ENCODE assay signal across 9 cellular contexts in genomic region chr3:50323614-50324199, GRCh38. TPM values are rescaled to one million over a fixed set of nuclear protein-coding genes. Genes with fewer than 3 reads are reported as not detected.
DNase-seq lines count a peak whose midpoint lies in the region; ATAC-seq and TF ChIP-seq lines count a peak whose summit lies in the region.
"Had no signal": no experiment of that assay in that cellular context is flagged by ENCODE, and none has a peak within 500 bp of the region (broad histone marks: within the 10 kb centered on the region; RNA-seq: fewer than 3 reads in every experiment).

No MANE protein-coding gene starts in this region.

- peak overlapping the region; percentile 12 to 97 (median 95) for H3K27ac ChIP-seq in gastroesophageal sphincter

- TF ChIP-seq POLR2A in gastroesophageal sphincter (IDR thresholded peaks at IDR 0.05): no peak

- no peak for TF ChIP-seq EP300 in gastroesophageal sphincter (IDR thresholded peaks at IDR 0.05)

- H3K9me3 Mint-ChIP-seq in activated naive CD8-positive, alpha-beta T cell treated with anti-CD3 and anti-CD28 coated beads, Interleukin-2, amount 10 ng/mL, durations not matched to agents 7 days and 5 days: no peaks in the 10 kb centered on the region
- no peaks in the 10 kb centered on the region for H3K9me3 Mint-ChIP-seq in activated naive CD8-positive, alpha-beta T cell treated with anti-CD3 and anti-CD28 coated beads for 36 hours
- no peaks in the 10 kb centered on the region for H3K9me3 Mint-ChIP-seq in neural crest cell
- H3K9me3 Mint-ChIP-seq in stimulated activated naive CD8-positive, alpha-beta T cell treated with anti-CD3 and anti-CD28 coated beads, Interleukin-15, amount 100 ng/mL, for 72 hours: no peaks in the 10 kb centered on the region
- H3K9me3 Mint-ChIP-seq: activated T-helper 1 cell treated with anti-CD3 and anti-CD28 coated beads, Interleukin-12 subunit alpha, Interleukin-12 subunit beta, Interleukin-2, Interleukin-4 antibody, amounts not matched to agents 30 ng/mL and 10 ng/mL and 1 ng/mL, durations not matched to agents 14 hours and 24 hours and 36 hours had no signal

- peak overlapping the region; percentile 60 for H3K27ac Mint-ChIP-seq in activated naive CD8-positive, alpha-beta T cell treated with anti-CD3 and anti-CD28 coated beads, Interleukin-2, amount 10 ng/mL, durations not matched to agents 7 days and 5 days
- no peak overlapping the region for H3K27ac Mint-ChIP-seq in activated naive CD8-positive, alpha-beta T cell treated with anti-CD3 and anti-CD28 coated beads for 36 hours
- no peak overlapping the region for H3K27ac Mint-ChIP-seq in neural crest cell (ENCODE audit: unreplicated experiment)
- peak overlapping the region in 1 of 2 donors; percentile 52 for H3K27ac Mint-ChIP-seq in stimulated activated naive CD8-positive, alpha-beta T cell treated with anti-CD3 and anti-CD28 coated beads, Interleukin-15, amount 100 ng/mL, for 72 hours

- POLR2A ChIA-PET in activated naive CD8-positive, alpha-beta T cell treated with anti-CD3 and anti-CD28 coated beads, Interleukin-2, amount 10 ng/mL, durations not matched to agents 7 days and 5 days (lab: Charles Lee): interaction anchor here (1.0 to 1.8 kb wide), 4 partner anchors 13 to 31 kb away, joined by 3 to 10 read pairs (median 5); partner anchors contain the start of genes HYAL3, IFRD2, NAA80 and RASSF1

- H3K27me3 ChIP-seq in gastroesophageal sphincter: no peaks in the 10 kb centered on the region

- H3K36me3 Mint-ChIP-seq in activated naive CD8-positive, alpha-beta T cell treated with anti-CD3 and anti-CD28 coated beads, Interleukin-2, amount 10 ng/mL, durations not matched to agents 7 days and 5 days: peaks cover 3% of the 10 kb centered on the region
- H3K36me3 Mint-ChIP-seq in activated naive CD8-positive, alpha-beta T cell treated with anti-CD3 and anti-CD28 coated beads for 36 hours: peaks cover 4% of the 10 kb centered on the region
- peaks cover 11% of the 10 kb centered on the region for H3K36me3 Mint-ChIP-seq in neural crest cell (ENCODE audit: low read depth)

- ATAC-seq in activated naive CD8-positive, alpha-beta T cell treated with anti-CD3 and anti-CD28 coated beads, Interleukin-2, amount 10 ng/mL, durations not matched to agents 7 days and 5 days (ENCODE audit: low read depth): no peak
- ATAC-seq in gastroesophageal sphincter: peak; percentile 14
- ATAC-seq in stimulated activated naive CD8-positive, alpha-beta T cell treated with anti-CD3 and anti-CD28 coated beads, Interleukin-15, amount 100 ng/mL, for 72 hours: no peak
- ATAC-seq in HG03457 (IDR thresholded peaks at IDR 0.05; ENCODE audit: unreplicated experiment): no peak

- TF ChIP-seq CTCF in gastroesophageal sphincter (IDR thresholded peaks at IDR 0.05) (peak in 2 of 4 experiments; percentile 13 to 19), neural crest cell (conservative IDR thresholded peaks at IDR 0.05) (no peak)

- H3K4me3 Mint-ChIP-seq in activated naive CD8-positive, alpha-beta T cell treated with anti-CD3 and anti-CD28 coated beads, Interleukin-2, amount 10 ng/mL, durations not matched to agents 7 days and 5 days: no peak overlapping the region
- no peak overlapping the region for H3K4me3 Mint-ChIP-seq in activated naive CD8-positive, alpha-beta T cell treated with anti-CD3 and anti-CD28 coated beads for 36 hours
- peak overlapping the region; percentile 94 for H3K4me3 Mint-ChIP-seq in neural crest cell
- no peak overlapping the region for H3K4me3 Mint-ChIP-seq in stimulated activated naive CD8-positive, alpha-beta T cell treated with anti-CD3 and anti-CD28 coated beads, Interleukin-15, amount 100 ng/mL, for 72 hours
- H3K4me3 Mint-ChIP-seq: activated T-helper 1 cell treated with anti-CD3 and anti-CD28 coated beads, Interleukin-12 subunit alpha, Interleukin-12 subunit beta, Interleukin-2, Interleukin-4 antibody, amounts not matched to agents 30 ng/mL and 10 ng/mL and 1 ng/mL, durations not matched to agents 14 hours and 24 hours and 36 hours had no signal

- no peaks in the 10 kb centered on the region for H3K9me3 ChIP-seq in gastroesophageal sphincter

- DNase-seq in activated naive CD8-positive, alpha-beta T cell treated with anti-CD3 and anti-CD28 coated beads, Interleukin-2, amount 10 ng/mL, durations not matched to agents 7 days and 5 days: no peak
- DNase-seq in activated naive CD8-positive, alpha-beta T cell treated with anti-CD3 and anti-CD28 coated beads for 36 hours: no peak
- DNase-seq in neural crest cell (ENCODE audit: low read depth, low spot score) (no peak), DMS79 (lab: John Stamatoyannopoulos, UW) (no peak)
- no peak for DNase-seq in stimulated activated naive CD8-positive, alpha-beta T cell treated with anti-CD3 and anti-CD28 coated beads, Interleukin-15, amount 100 ng/mL, for 72 hours
- DNase-seq in stimulated activated CD8-positive, alpha-beta memory T cell treated with anti-CD3 and anti-CD28 coated beads, Interleukin-4, amount 100 ng/mL, for 48 hours: no peak

- peaks cover 28% of the 10 kb centered on the region for H3K4me1 Mint-ChIP-seq in activated naive CD8-positive, alpha-beta T cell treated with anti-CD3 and anti-CD28 coated beads, Interleukin-2, amount 10 ng/mL, durations not matched to agents 7 days and 5 days
- H3K4me1 Mint-ChIP-seq in activated naive CD8-positive, alpha-beta T cell treated with anti-CD3 and anti-CD28 coated beads for 36 hours: peaks cover 40% of the 10 kb centered on the region
- H3K4me1 Mint-ChIP-seq in neural crest cell: peaks cover 58% of the 10 kb centered on the region
- H3K4me1 Mint-ChIP-seq in stimulated activated naive CD8-positive, alpha-beta T cell treated with anti-CD3 and anti-CD28 coated beads, Interleukin-15, amount 100 ng/mL, for 72 hours: peaks cover 70% of the 10 kb centered on the region

- H3K4me1 ChIP-seq in gastroesophageal sphincter: peaks cover 0 to 91% (median 47%) of the 10 kb centered on the region in 3 donors

- WGBS in gastroesophageal sphincter (ENCODE audit: low coverage in 1 of 2), 2 donors: no CpG with 5 or more reads among the region's 5 CpGs

- H3K27me3 Mint-ChIP-seq in activated naive CD8-positive, alpha-beta T cell treated with anti-CD3 and anti-CD28 coated beads, Interleukin-2, amount 10 ng/mL, durations not matched to agents 7 days and 5 days: no peaks in the 10 kb centered on the region
- H3K27me3 Mint-ChIP-seq in activated naive CD8-positive, alpha-beta T cell treated with anti-CD3 and anti-CD28 coated beads for 36 hours: no peaks in the 10 kb centered on the region
- no peaks in the 10 kb centered on the region for H3K27me3 Mint-ChIP-seq in neural crest cell (ENCODE audit: low read depth)
- H3K27me3 Mint-ChIP-seq in stimulated activated naive CD8-positive, alpha-beta T cell treated with anti-CD3 and anti-CD28 coated beads, Interleukin-15, amount 100 ng/mL, for 72 hours: no peaks in the 10 kb centered on the region

- peak overlapping the region in 1 of 2 donors; percentile 89 for H3K4me3 ChIP-seq in gastroesophageal sphincter

- H3K36me3 ChIP-seq in gastroesophageal sphincter: peaks cover 0 to 32% of the 10 kb centered on the region in 2 donors

RNA-seq across cellular contexts. Expression of gene HYAL2, which starts 1.2 kb away (rescaled TPM):
- 1 to 10 TPM; 4.9 to 5.1 TPM for total RNA-seq in activated naive CD8-positive, alpha-beta T cell treated with anti-CD3 and anti-CD28 coated beads, Interleukin-2, amount 10 ng/mL, durations not matched to agents 7 days and 5 days
- total RNA-seq in activated naive CD8-positive, alpha-beta T cell treated with anti-CD3 and anti-CD28 coated beads for 36 hours: 1 to 10 TPM; 6.5 to 6.8 TPM
- total RNA-seq in gastroesophageal sphincter: 10 to 100 TPM; 37.2 to 87.0 (median 74.8) TPM
- total RNA-seq in neural crest cell: 73.0 and 78.0 TPM in 2 replicates

RNA-seq across cellular contexts. Expression of gene TUSC2, which starts 4.3 kb away (rescaled TPM):
- total RNA-seq in activated naive CD8-positive, alpha-beta T cell treated with anti-CD3 and anti-CD28 coated beads, Interleukin-2, amount 10 ng/mL, durations not matched to agents 7 days and 5 days: 10 to 100 TPM; 20.2 to 20.8 TPM
- 10 to 100 TPM; 26.8 to 29.1 TPM for total RNA-seq in activated naive CD8-positive, alpha-beta T cell treated with anti-CD3 and anti-CD28 coated beads for 36 hours
- 10 to 100 TPM; 23.8 to 36.2 (median 31.3) TPM for total RNA-seq in gastroesophageal sphincter
- total RNA-seq in neural crest cell: 35.0 and 35.5 TPM in 2 replicates

RNA-seq across cellular contexts. Expression of gene RASSF1, which starts 16.9 kb away (rescaled TPM):
- 100 to 1,000 TPM; 183 to 188 TPM for total RNA-seq in activated naive CD8-positive, alpha-beta T cell treated with anti-CD3 and anti-CD28 coated beads, Interleukin-2, amount 10 ng/mL, durations not matched to agents 7 days and 5 days
- 10 to 100 TPM; 51.7 to 53.7 TPM for total RNA-seq in activated naive CD8-positive, alpha-beta T cell treated with anti-CD3 and anti-CD28 coated beads for 36 hours
- total RNA-seq in gastroesophageal sphincter (10 to 100 TPM; 24.5 to 40.3 (median 26.9) TPM), neural crest cell (15.1 and 16.8 TPM in 2 replicates)

RNA-seq across cellular contexts. Expression of gene HYAL1, which starts 20.3 kb away (rescaled TPM):
- under 1 TPM; 0.25 to 0.28 TPM for total RNA-seq in activated naive CD8-positive, alpha-beta T cell treated with anti-CD3 and anti-CD28 coated beads, Interleukin-2, amount 10 ng/mL, durations not matched to agents 7 days and 5 days
- total RNA-seq in activated naive CD8-positive, alpha-beta T cell treated with anti-CD3 and anti-CD28 coated beads for 36 hours: under 1 TPM in 1 of 2 experiments, not detected in 1; 0.35 TPM
- total RNA-seq in gastroesophageal sphincter (10 to 100 TPM in 2 of 4 donors, 1 to 10 TPM in 2; 4.8 to 12.3 (median 7.9) TPM), neural crest cell (2.0 and 2.5 TPM in 2 replicates)

RNA-seq across cellular contexts. Expression of gene ZMYND10, which starts 21.8 kb away (rescaled TPM):
- 1 to 10 TPM; 2.2 to 2.7 TPM for total RNA-seq in activated naive CD8-positive, alpha-beta T cell treated with anti-CD3 and anti-CD28 coated beads, Interleukin-2, amount 10 ng/mL, durations not matched to agents 7 days and 5 days
- under 1 TPM; 0.39 to 0.74 TPM for total RNA-seq in activated naive CD8-positive, alpha-beta T cell treated with anti-CD3 and anti-CD28 coated beads for 36 hours
- total RNA-seq in gastroesophageal sphincter (under 1 TPM in 1 of 4 donors, not detected in 3; 0.54 TPM), neural crest cell (2.3 and 2.5 TPM in 2 replicates)
